In the genomic region with DNA sequence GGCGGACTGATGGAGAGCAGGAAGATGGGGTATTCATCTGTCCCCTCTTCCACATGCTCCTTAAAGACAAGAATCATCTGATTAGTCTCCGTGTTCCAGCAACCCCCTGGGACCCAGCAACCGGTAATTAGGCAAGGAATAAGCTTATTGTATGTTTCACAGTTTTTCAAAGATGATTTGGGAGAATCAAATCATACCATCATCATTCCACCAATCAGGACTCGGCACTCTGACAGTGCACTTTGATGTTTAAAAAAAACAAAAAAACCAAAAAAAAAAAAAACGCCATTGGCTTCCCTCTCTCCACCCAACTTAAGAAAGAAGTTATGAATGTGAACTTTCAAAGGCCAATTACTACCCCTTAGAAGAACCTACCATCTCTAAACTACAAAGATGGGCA, we compare ENCODE assay signal across 15 cellular contexts. TPM values are rescaled to one million over a fixed set of nuclear protein-coding genes. Genes with fewer than 3 reads are reported as not detected.
DNase-seq lines count a peak whose midpoint lies in the region; ATAC-seq and TF ChIP-seq lines count a peak whose summit lies in the region.
"Had no signal": no experiment of that assay in that cellular context is flagged by ENCODE, and none has a peak within 500 bp of the region (broad histone marks: within the 10 kb centered on the region; RNA-seq: fewer than 3 reads in every experiment).

No MANE protein-coding gene starts in this region.

- no peak overlapping the region for H3K4me3 Mint-ChIP-seq in MCF 10A (ENCODE audit: unreplicated experiment)
- peak overlapping the region in 1 of 3 experiments; percentile 37 for H3K4me3 Mint-ChIP-seq in nephron

- H3K27ac ChIP-seq in left ventricle myocardium inferior (replicated peaks): peak overlapping the region; percentile 97
- H3K27ac ChIP-seq in heart left ventricle: peak overlapping the region in 6 of 12 donors; percentile 13 to 97 (median 54)

- TF ChIP-seq CTCF in left ventricle myocardium inferior (IDR thresholded peaks at IDR 0.05; ENCODE audit: borderline replicate concordance) (no peak), heart left ventricle (IDR thresholded peaks at IDR 0.05) (no peak), MCF 10A (IDR thresholded peaks at IDR 0.05; ENCODE audit: unreplicated experiment) (no peak), nephron (IDR thresholded peaks at IDR 0.05; ENCODE audit: unreplicated experiment in 3 of 3) (no peak)

- BruUV-seq in MCF 10A (replicated peaks; lab: Mats Ljungman, UMichigan): no TSS peak

- H3K4me3 ChIP-seq in left ventricle myocardium inferior (no peak overlapping the region), heart left ventricle (no peak overlapping the region)
- H3K4me3 ChIP-seq: skin epidermis, tibial artery had no signal

- H3K4me1 Mint-ChIP-seq in MCF 10A (ENCODE audit: insufficient read depth, unreplicated experiment) (peaks cover 40% of the 10 kb centered on the region), nephron (peaks cover 28% of the 10 kb centered on the region)

- H3K9me3 ChIP-seq in left ventricle myocardium inferior (replicated peaks) (no peaks in the 10 kb centered on the region), heart left ventricle (no peaks in the 10 kb centered on the region)
- H3K9me3 ChIP-seq: tibial artery had no signal

- DNase-seq in left ventricle myocardium inferior (no peak), heart left ventricle (no peak), MCF 10A (ENCODE audit: unreplicated experiment) (no peak)
- no peak for DNase-seq in activated T-cell treated with anti-CD3 and anti-CD28 coated beads, Interleukin-2, amount 50 U/mL, for 1 hour
- DNase-seq: activated gamma-delta T cell treated with Interleukin-2 at 50 U/mL for 16 hours; foreskin melanocyte; stimulated activated CD4-positive, alpha-beta T cell treated with anti-CD3 and anti-CD28 coated beads, Interleukin-4, amount 100 ng/mL, for 24 hours; stimulated activated CD8-positive, alpha-beta memory T cell treated with anti-CD3 and anti-CD28 coated beads, Interleukin-4, amount 100 ng/mL, for 48 hours had no signal

- POLR2A ChIA-PET in MCF 10A (lab: Yijun Ruan, JAX): interaction anchor here (1.6 to 3.1 kb wide), 4 partner anchors 10 to 153 kb away, joined by 5 to 34 read pairs (median 15); no protein-coding TSS in a partner anchor

- H3K27ac Mint-ChIP-seq in MCF 10A (ENCODE audit: low read depth, unreplicated experiment): peak overlapping the region; percentile 51
- H3K27ac Mint-ChIP-seq in nephron: peak overlapping the region in 2 of 3 experiments; percentile 6 to 43

- H3K27me3 Mint-ChIP-seq in MCF 10A (ENCODE audit: insufficient read depth, unreplicated experiment) (no peaks in the 10 kb centered on the region), nephron (ENCODE audit: low read depth) (peaks cover 7% of the 10 kb centered on the region)
- H3K27me3 Mint-ChIP-seq: activated CD4-positive, alpha-beta T cell treated with anti-CD3 and anti-CD28 coated beads for 36 hours had no signal

- CTCF ChIA-PET in MCF 10A (lab: Yijun Ruan, JAX): interaction anchor here (0.7 to 4.1 kb wide), 3 partner anchors 8 to 134 kb away, joined by 3 to 39 read pairs (median 7); no protein-coding TSS in a partner anchor

- WGBS in heart left ventricle, 4 donors: 74 to 93% (median 86%) methylated on average over 5 of the region's 5 CpGs

- no peaks in the 10 kb centered on the region for H3K36me3 ChIP-seq in left ventricle myocardium inferior
- peaks cover 0 to under 1% (median 0%) of the 10 kb centered on the region in 9 donors for H3K36me3 ChIP-seq in heart left ventricle
- H3K36me3 ChIP-seq: tibial artery had no signal

- H3K27me3 ChIP-seq in left ventricle myocardium inferior (ENCODE audit: low read depth): no peaks in the 10 kb centered on the region
- H3K27me3 ChIP-seq in heart left ventricle: no peaks in the 10 kb centered on the region
- H3K27me3 ChIP-seq: tibial artery had no signal

- H3K9me3 Mint-ChIP-seq in MCF 10A (ENCODE audit: unreplicated experiment) (no peaks in the 10 kb centered on the region), nephron (no peaks in the 10 kb centered on the region)

- ATAC-seq in heart left ventricle (no peak), GM19035 (IDR thresholded peaks at IDR 0.05; ENCODE audit: unreplicated experiment) (no peak), HG03045 (IDR thresholded peaks at IDR 0.05; ENCODE audit: unreplicated experiment) (no peak), HG03039 (IDR thresholded peaks at IDR 0.05; ENCODE audit: unreplicated experiment) (no peak)
- ATAC-seq: activated CD4-positive, alpha-beta T cell treated with anti-CD3 and anti-CD28 coated beads for 36 hours had no signal

- TF ChIP-seq POLR2A in heart left ventricle (IDR thresholded peaks at IDR 0.05): no peak

- intact Hi-C loops in left ventricle myocardium inferior (cut with micrococcal nuclease) (no loop called here), heart left ventricle (cut with DNase I) (loop anchor here in 9 of 10 donors (2.0 to 10.0 kb wide), 10 partner anchors 122 to 354 kb away; a partner anchor contains a TSS), MCF 10A (cut with micrococcal nuclease) (loop anchor here (5.0 kb wide), 2 partner anchors 94 to 354 kb away; a partner anchor contains a TSS)

- H3K36me3 Mint-ChIP-seq in MCF 10A (ENCODE audit: insufficient read depth, unreplicated experiment) (peaks cover 9% of the 10 kb centered on the region), nephron (ENCODE audit: low read depth) (peaks cover 3% of the 10 kb centered on the region)

- H3K4me1 ChIP-seq in left ventricle myocardium inferior: peaks cover 67% of the 10 kb centered on the region
- peaks cover 0 to 53% (median 37%) of the 10 kb centered on the region in 12 donors for H3K4me1 ChIP-seq in heart left ventricle

RNA-seq across cellular contexts. Expression of a gene that starts 1.3 kb away (rescaled TPM):
- total RNA-seq in left ventricle myocardium inferior (402 TPM), heart left ventricle (100 to 1,000 TPM; 291 to 942 (median 603) TPM), MCF 10A (2022) (704 and 715 TPM in 2 replicates)
- polyA plus RNA-seq in heart left ventricle: 100 to 1,000 TPM; 164 to 259 TPM
